Comparison of ENCODE assay signal across 8 cellular contexts in the genomic region with DNA sequence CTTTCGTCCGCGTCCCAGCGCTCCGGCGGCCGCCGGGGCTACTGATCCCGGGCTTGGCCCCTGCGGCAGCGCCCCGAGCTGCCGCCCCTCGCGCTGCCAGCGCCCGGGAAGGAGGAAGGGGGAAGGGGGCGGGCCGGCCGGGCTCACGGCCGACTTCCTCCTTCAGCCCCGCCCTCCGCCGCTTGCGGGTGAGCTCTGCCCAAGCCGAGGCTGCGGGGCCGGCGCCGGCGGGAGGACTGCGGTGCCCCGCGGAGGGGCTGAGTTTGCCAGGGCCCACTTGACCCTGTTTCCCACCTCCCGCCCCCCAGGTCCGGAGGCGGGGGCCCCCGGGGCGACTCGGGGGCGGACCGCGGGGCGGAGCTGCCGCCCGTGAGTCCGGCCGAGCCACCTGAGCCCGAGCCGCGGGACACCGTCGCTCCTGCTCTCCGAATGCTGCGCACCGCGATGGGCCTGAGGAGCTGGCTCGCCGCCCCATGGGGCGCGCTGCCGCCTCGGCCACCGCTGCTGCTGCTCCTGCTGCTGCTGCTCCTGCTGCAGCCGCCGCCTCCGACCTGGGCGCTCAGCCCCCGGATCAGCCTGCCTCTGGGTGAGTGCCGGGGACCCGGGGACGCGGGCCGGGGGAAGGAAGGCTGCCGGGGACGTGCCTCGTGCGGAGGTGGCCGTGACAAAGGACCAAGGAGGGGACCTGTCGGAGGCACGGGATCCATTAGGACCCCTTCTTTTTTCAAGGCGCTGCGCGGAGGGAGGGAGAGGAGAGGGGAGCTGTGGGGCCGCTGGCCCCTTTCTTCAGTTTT. TPM values are rescaled to one million over a fixed set of nuclear protein-coding genes. Genes with fewer than 3 reads are reported as not detected.
DNase-seq lines count a peak whose midpoint lies in the region; ATAC-seq lines count a peak whose summit lies in the region.

A gene with protein sequence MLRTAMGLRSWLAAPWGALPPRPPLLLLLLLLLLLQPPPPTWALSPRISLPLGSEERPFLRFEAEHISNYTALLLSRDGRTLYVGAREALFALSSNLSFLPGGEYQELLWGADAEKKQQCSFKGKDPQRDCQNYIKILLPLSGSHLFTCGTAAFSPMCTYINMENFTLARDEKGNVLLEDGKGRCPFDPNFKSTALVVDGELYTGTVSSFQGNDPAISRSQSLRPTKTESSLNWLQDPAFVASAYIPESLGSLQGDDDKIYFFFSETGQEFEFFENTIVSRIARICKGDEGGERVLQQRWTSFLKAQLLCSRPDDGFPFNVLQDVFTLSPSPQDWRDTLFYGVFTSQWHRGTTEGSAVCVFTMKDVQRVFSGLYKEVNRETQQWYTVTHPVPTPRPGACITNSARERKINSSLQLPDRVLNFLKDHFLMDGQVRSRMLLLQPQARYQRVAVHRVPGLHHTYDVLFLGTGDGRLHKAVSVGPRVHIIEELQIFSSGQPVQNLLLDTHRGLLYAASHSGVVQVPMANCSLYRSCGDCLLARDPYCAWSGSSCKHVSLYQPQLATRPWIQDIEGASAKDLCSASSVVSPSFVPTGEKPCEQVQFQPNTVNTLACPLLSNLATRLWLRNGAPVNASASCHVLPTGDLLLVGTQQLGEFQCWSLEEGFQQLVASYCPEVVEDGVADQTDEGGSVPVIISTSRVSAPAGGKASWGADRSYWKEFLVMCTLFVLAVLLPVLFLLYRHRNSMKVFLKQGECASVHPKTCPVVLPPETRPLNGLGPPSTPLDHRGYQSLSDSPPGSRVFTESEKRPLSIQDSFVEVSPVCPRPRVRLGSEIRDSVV (plus strand): TSS at position 181 of the 794 bp plus-strand sequence. CDS start 249 bp downstream, at position 430.

- H3K27me3 ChIP-seq in endocrine pancreas (ENCODE audit: control insufficient read depth, insufficient read depth, low read length), result no peaks in the 10 kb centered on the region

- peak within 1 kb of the TSS; percentile 76 for H3K9ac ChIP-seq in endocrine pancreas (ENCODE audit: control insufficient read depth, insufficient read depth, low read length)

- 0 to 1% methylated on average over 42 to 60 of the region's 86 CpGs for WGBS in mesodermal cell (ENCODE audit: insufficient coverage in 2 of 2), 2 experiments

- H3K4me3 ChIP-seq in endocrine pancreas (ENCODE audit: control insufficient read depth, insufficient read depth, low read length) (peak within 1 kb of the TSS; percentile 29), mesodermal cell (ENCODE audit: extremely low read depth, insufficient read depth, low read length, poor library complexity, severe bottlenecking) (peak within 1 kb of the TSS; percentile 86)

- H3K27ac ChIP-seq in mesodermal cell (ENCODE audit: low read depth, low read length, severe bottlenecking), result peak within 1 kb of the TSS; percentile 57

- no peaks in the 10 kb centered on the region for H3K36me3 ChIP-seq in endocrine pancreas (ENCODE audit: control insufficient read depth, insufficient read depth, low read length)
- peaks cover 9% of the 10 kb centered on the region for H3K36me3 ChIP-seq in mesodermal cell (ENCODE audit: control insufficient read depth, insufficient read depth, low read length)

- H3K9me3 ChIP-seq in endocrine pancreas (ENCODE audit: control insufficient read depth, low read length), result no peaks in the 10 kb centered on the region
- no peaks in the 10 kb centered on the region for H3K9me3 ChIP-seq in mesodermal cell (ENCODE audit: control insufficient read depth, low read length)

- DNase-seq in AG20443 (ENCODE audit: low spot score) (peak; percentile 92), NCI-H82 (lab: John Stamatoyannopoulos, UW) (peak; percentile 86)
- peak; percentile 19 to 44 for DNase-seq in activated CD8-positive, alpha-beta memory T cell treated with anti-CD3 and anti-CD28 coated beads for 4 hours (ENCODE audit: low read depth in 2 of 2)
- peak; percentile 42 for DNase-seq in stimulated activated CD8-positive, alpha-beta memory T cell treated with anti-CD3 and anti-CD28 coated beads, Interleukin-15, amount 100 ng/mL, for 24 hours (ENCODE audit: low read depth)

- peak; percentile 64 for ATAC-seq in GM18873 (IDR thresholded peaks at IDR 0.05; ENCODE audit: low FRiP score, unreplicated experiment)
- ATAC-seq in HG03108 (IDR thresholded peaks at IDR 0.05; ENCODE audit: unreplicated experiment), result peak; percentile 70

- H3K4me1 ChIP-seq in endocrine pancreas (ENCODE audit: control insufficient read depth, insufficient read depth, low read length) (no peaks in the 10 kb centered on the region), mesodermal cell (ENCODE audit: control insufficient read depth, insufficient read depth, low read length, poor library complexity, severe bottlenecking) (peaks cover 4% of the 10 kb centered on the region)

RNA-seq across cellular contexts. Expression of the gene that starts here (rescaled TPM):
- polyA plus RNA-seq in mesodermal cell (2013, experiment 1 of 2), result 26.1 TPM
- 25.1 TPM for polyA plus RNA-seq in mesodermal cell (2013, experiment 2 of 2)

Comparison
In these comparisons a context has a peak if more than half of its experiments do, and no peak if none do; other contexts are left out.
1. Peak in every context shown above with its lines: DNase-seq, ATAC-seq, H3K4me3 ChIP-seq and H3K27ac ChIP-seq.
2. DNase-seq: peak in every context shown above with its lines; median percentile 92 in AG20443; 86 in NCI-H82; 42 in stimulated activated CD8-positive, alpha-beta memory T cell treated with anti-CD3 and anti-CD28 coated beads, Interleukin-15, amount 100 ng/mL, for 24 hours; 32 in activated CD8-positive, alpha-beta memory T cell treated with anti-CD3 and anti-CD28 coated beads for 4 hours.